ENCODE assay signal across 14 cellular contexts in the genomic region with DNA sequence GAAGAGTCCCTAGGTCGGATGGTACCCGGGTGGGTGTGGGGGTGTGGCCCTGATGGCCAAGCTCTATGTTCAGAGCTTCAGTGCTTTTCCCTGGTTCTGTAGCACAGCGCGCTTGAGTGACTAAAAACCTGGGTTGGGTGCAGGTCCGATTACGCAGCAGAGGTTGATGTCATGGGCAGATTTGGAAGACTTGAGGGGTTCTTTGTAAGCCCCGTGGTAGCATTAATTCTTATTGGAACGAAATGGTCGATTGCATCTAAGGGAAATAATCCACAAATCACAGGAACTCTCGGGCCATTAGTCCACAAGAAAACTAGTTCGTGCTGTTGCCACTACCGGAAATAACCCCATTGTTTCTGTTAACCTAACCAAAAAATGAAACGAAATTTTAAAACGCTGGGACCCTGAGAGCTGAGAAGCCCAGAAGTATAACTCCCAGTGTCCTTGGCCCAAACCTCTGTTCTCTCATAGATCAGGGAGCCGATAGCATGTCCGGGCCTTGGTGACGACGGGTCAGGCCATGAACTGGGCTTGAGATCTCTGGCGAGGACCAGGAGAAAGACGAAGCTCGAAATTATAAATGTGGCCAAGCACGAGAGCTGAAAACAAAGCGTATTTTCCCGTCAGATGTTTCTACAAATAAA. TPM values are rescaled to one million over a fixed set of nuclear protein-coding genes. Genes with fewer than 3 reads are reported as not detected.
DNase-seq lines count a peak whose midpoint lies in the region; ATAC-seq and TF ChIP-seq lines count a peak whose summit lies in the region.
"Had no signal": no experiment of that assay in that cellular context is flagged by ENCODE, and none has a peak within 500 bp of the region (broad histone marks: within the 10 kb centered on the region; RNA-seq: fewer than 3 reads in every experiment).

No MANE protein-coding gene starts in this region.

- no peak for ATAC-seq in GM19452 (IDR thresholded peaks at IDR 0.05; ENCODE audit: unreplicated experiment)

- intact Hi-C loops in spleen (cut with DNase I; ENCODE audit: low total_unique reads), result no loop called here
- intact Hi-C loops in prostate gland (cut with DNase I), result no loop called here

- H3K4me3 Mint-ChIP-seq in immature natural killer cell, result peak overlapping the region in 4 of 5 donors; percentile 4 to 56 (median 22)

- peaks cover 23 to 36% of the 10 kb centered on the region in 2 donors for H3K4me1 Mint-ChIP-seq in immature natural killer cell

- peaks cover 0 to 3% (median 0%) of the 10 kb centered on the region in 3 donors for H3K36me3 Mint-ChIP-seq in immature natural killer cell

- peak overlapping the region in 3 of 4 donors; percentile 1 to 67 (median 15) for H3K4me3 ChIP-seq in Peyer's patch
- H3K4me3 ChIP-seq in spleen, result peak overlapping the region in 6 of 8 donors; percentile 1 to 67 (median 24)
- H3K4me3 ChIP-seq in prostate gland, result no peak overlapping the region

- TF ChIP-seq POLR2A in Peyer's patch (IDR thresholded peaks at IDR 0.05) (no peak), spleen (IDR thresholded peaks at IDR 0.05) (no peak), prostate gland (IDR thresholded peaks at IDR 0.05) (no peak)

- peak; percentile 36 for DNase-seq in NCI-H2029 (lab: John Stamatoyannopoulos, UW)
- DNase-seq in NCI-H2029 treated with DMSO at 0.1 percent for 48 hours (lab: John Stamatoyannopoulos, UW), result no peak
- peak in 1 of 3 donors; percentile 27 for DNase-seq in Peyer's patch
- no peak for DNase-seq in immature natural killer cell
- DNase-seq in spleen, result peak; percentile 61
- no peak for DNase-seq in NCI-H128 (lab: John Stamatoyannopoulos, UW; ENCODE audit: unreplicated experiment)
- no peak for DNase-seq in prostate gland (ENCODE audit: low spot score)
- DNase-seq: DND-41, NCI-H510A treated with DMSO at 0.1 percent for 48 hours, posterior cingulate gyrus had no signal

- peaks cover 5 to 38% (median 9%) of the 10 kb centered on the region in 6 donors for H3K9me3 Mint-ChIP-seq in immature natural killer cell

- H3K9me3 ChIP-seq in Peyer's patch (no peaks in the 10 kb centered on the region), spleen (no peaks in the 10 kb centered on the region), prostate gland (no peaks in the 10 kb centered on the region)

- H3K27ac ChIP-seq in Peyer's patch, result peak overlapping the region; percentile 43 to 83 (median 56)
- peak overlapping the region; percentile 60 to 93 (median 86) for H3K27ac ChIP-seq in spleen
- no peak overlapping the region for H3K27ac ChIP-seq in prostate gland
- H3K27ac ChIP-seq: 22Rv1 had no signal

- no peaks in the 10 kb centered on the region for H3K27me3 ChIP-seq in Peyer's patch
- H3K27me3 ChIP-seq in spleen (replicated peaks in 1 of 7), result peaks cover 0 to 100% (median 82%) of the 10 kb centered on the region in 7 donors
- no peaks in the 10 kb centered on the region for H3K27me3 ChIP-seq in prostate gland (replicated peaks; ENCODE audit: insufficient read depth)

- peaks cover 47 to 60% (median 56%) of the 10 kb centered on the region in 3 donors for H3K27me3 Mint-ChIP-seq in immature natural killer cell (ENCODE audit: low read depth in 3 of 3)

- no peak overlapping the region for H3K27ac Mint-ChIP-seq in immature natural killer cell

- 12 to 19% (median 13%) methylated on average over 24 of the region's 24 CpGs for WGBS in spleen, 5 donors
- 61% methylated on average over 24 of the region's 24 CpGs for WGBS in prostate gland

- H3K36me3 ChIP-seq in Peyer's patch, result no peaks in the 10 kb centered on the region
- no peaks in the 10 kb centered on the region for H3K36me3 ChIP-seq in spleen
- H3K36me3 ChIP-seq in prostate gland, result no peaks in the 10 kb centered on the region

- H3K4me1 ChIP-seq in Peyer's patch (peaks cover 0 to 18% (median 0%) of the 10 kb centered on the region in 4 donors), spleen (peaks cover 7 to 61% (median 41%) of the 10 kb centered on the region in 6 donors), prostate gland (replicated peaks) (no peaks in the 10 kb centered on the region)

- no peak for TF ChIP-seq CTCF in Peyer's patch (IDR thresholded peaks at IDR 0.05)
- TF ChIP-seq CTCF in spleen (IDR thresholded peaks at IDR 0.05 in 8 of 11, conservative IDR thresholded peaks at IDR 0.05 in 3 of 11), result no peak
- no peak for TF ChIP-seq CTCF in prostate gland (IDR thresholded peaks at IDR 0.05)

RNA-seq across cellular contexts. Expression of gene HOXD8, which starts 9.1 kb away (rescaled TPM):
- total RNA-seq in Peyer's patch (1 to 10 TPM; 3.3 to 9.1 (median 5.0) TPM), spleen (10 to 100 TPM; 10.5 to 27.0 (median 16.8) TPM), prostate gland (10 to 100 TPM; 10.4 to 30.8 TPM)
- polyA plus RNA-seq in immature natural killer cell (not detected), spleen (10 to 100 TPM in 1 of 3 donors, 1 to 10 TPM in 2; 4.7 to 15.7 (median 6.0) TPM)
- polyA plus RNA-seq: keratinocyte had no signal

RNA-seq across cellular contexts. Expression of gene HOXD4, which starts 12.7 kb away (rescaled TPM):
- total RNA-seq in Peyer's patch, result 10 to 100 TPM in 2 of 4 donors, 1 to 10 TPM in 2; 1.7 to 13.2 (median 7.0) TPM
- polyA plus RNA-seq in immature natural killer cell, result not detected
- total RNA-seq in spleen, result 1 to 10 TPM; 3.9 to 9.8 (median 8.3) TPM
- polyA plus RNA-seq in spleen, result 1 to 10 TPM in 2 of 3 donors, under 1 TPM in 1; 0.88 to 5.1 (median 2.1) TPM
- 1 to 10 TPM; 1.2 to 6.7 TPM for total RNA-seq in prostate gland
- polyA plus RNA-seq: keratinocyte had no signal

RNA-seq across cellular contexts. Expression of gene HOXD9, which starts 16.1 kb away (rescaled TPM):
- total RNA-seq in Peyer's patch (under 1 TPM in 1 of 4 donors, not detected in 3; 0.70 TPM), spleen (1 to 10 TPM; 1.1 to 4.0 (median 2.9) TPM), prostate gland (10 to 100 TPM in 1 of 2 donors, 1 to 10 TPM in 1; 5.9 to 29.1 TPM)
- polyA plus RNA-seq in immature natural killer cell (not detected), spleen (1 to 10 TPM; 1.2 to 3.6 (median 1.5) TPM)
- polyA plus RNA-seq: keratinocyte had no signal

RNA-seq across cellular contexts. Expression of gene HOXD3, which starts 18.5 kb away (rescaled TPM):
- 1 to 10 TPM; 2.0 to 9.1 (median 8.3) TPM for total RNA-seq in Peyer's patch
- polyA plus RNA-seq in immature natural killer cell, result not detected
- 10 to 100 TPM in 2 of 7 donors, 1 to 10 TPM in 5; 4.5 to 15.3 (median 9.8) TPM for total RNA-seq in spleen
- polyA plus RNA-seq in spleen, result 1 to 10 TPM; 1.2 to 4.4 (median 1.7) TPM
- 1 to 10 TPM; 2.2 to 5.3 TPM for total RNA-seq in prostate gland
- polyA plus RNA-seq: keratinocyte had no signal

RNA-seq across cellular contexts. Expression of gene HOXD10, which starts 22.1 kb away (rescaled TPM):
- total RNA-seq in Peyer's patch (not detected), spleen (not detected), prostate gland (10 to 100 TPM; 10.4 to 32.5 TPM)
- polyA plus RNA-seq in immature natural killer cell (not detected), spleen (under 1 TPM in 1 of 3 donors, not detected in 2; 0.06 TPM)
- polyA plus RNA-seq: aorta, keratinocyte had no signal

Comparison
In these comparisons a context has a peak if more than half of its experiments do, and no peak if none do; other contexts are left out.
1. DNase-seq: peak in NCI-H2029 (single experiment) and spleen (single experiment); none in NCI-H2029 treated with DMSO at 0.1 percent for 48 hours (single experiment), immature natural killer cell (0 of 3), NCI-H128 (single experiment) and prostate gland (single experiment).
2. H3K27ac ChIP-seq: peak in Peyer's patch (4 of 4) and spleen (8 of 8); none in prostate gland (0 of 2).
3. H3K4me3 ChIP-seq: peak in Peyer's patch (3 of 4) and spleen (6 of 8); none in prostate gland (0 of 2).